ENCODE assay signal across 26 cellular contexts in the genomic region with DNA sequence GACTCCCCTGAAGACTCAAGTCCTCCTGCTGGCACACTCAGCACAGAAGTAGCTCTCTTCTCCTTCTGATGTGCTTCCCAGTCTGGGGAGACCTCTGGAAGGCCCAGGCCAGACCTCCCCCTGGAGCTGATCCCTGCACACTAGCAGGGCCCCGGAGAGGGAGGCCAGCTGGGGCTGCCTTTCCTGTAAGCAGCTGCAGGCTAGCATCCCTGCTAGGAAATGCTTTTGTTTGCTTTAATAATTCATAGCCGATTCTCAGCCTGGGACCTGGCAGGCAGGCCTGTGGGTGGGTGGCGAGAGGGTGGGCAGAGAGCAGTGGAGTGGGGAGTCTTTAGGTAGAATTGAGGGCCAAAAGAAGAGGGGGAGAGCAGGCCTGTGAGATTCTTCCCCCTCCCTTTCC. TPM values are rescaled to one million over a fixed set of nuclear protein-coding genes. Genes with fewer than 3 reads are reported as not detected.
DNase-seq lines count a peak whose midpoint lies in the region; ATAC-seq and TF ChIP-seq lines count a peak whose summit lies in the region.
"Had no signal": no experiment of that assay in that cellular context is flagged by ENCODE, and none has a peak within 500 bp of the region (broad histone marks: within the 10 kb centered on the region; RNA-seq: fewer than 3 reads in every experiment).

No MANE protein-coding gene starts in this region.

- H3K27ac Mint-ChIP-seq in chondrocyte (ENCODE audit: unreplicated experiment): no peak overlapping the region
- H3K27ac Mint-ChIP-seq: activated B cell treated with CpG ODN at 0.5 μM for 24 hours; GM23338; stimulated activated naive B cell treated with anti-CD40 and anti-IgM and Interleukin-4, amounts not matched to agents 10 μg/mL and 1 μg/mL and 100 μg/mL, for 72 hours had no signal

- DNase-seq in DMS79 treated with DMSO at 0.1 percent for 48 hours (lab: John Stamatoyannopoulos, UW) (peak; percentile 23), DMS79 (lab: John Stamatoyannopoulos, UW) (no peak), NCI-H1092 (lab: John Stamatoyannopoulos, UW) (peak; percentile 45), chondrocyte (ENCODE audit: low spot score) (peak; percentile 52), posterior vena cava (ENCODE audit: low spot score) (peak; percentile 59), HuH-7.5 (ENCODE audit: low spot score) (no peak), upper lobe of right lung (no peak), caudate nucleus (lab: John Stamatoyannopoulos, UW) (no peak)
- DNase-seq: activated B cell treated with CpG ODN at 0.5 μM for 24 hours; AML-193; anterior cingulate cortex; COR-L47; foreskin keratinocyte; mucosa of descending colon; NCI-H1105; NCI-H524 treated with DMSO at 0.1 percent for 48 hours; small intestine; stimulated activated CD4-positive, alpha-beta T cell treated with anti-CD3 and anti-CD28 coated beads, Interleukin-2, amount 100 ng/mL, for 48 hours; stimulated activated naive B cell treated with anti-CD40 and anti-IgM and Interleukin-4, amounts not matched to agents 10 μg/mL and 1 μg/mL and 100 μg/mL, for 72 hours; thyroid gland had no signal

- H3K4me3 ChIP-seq in upper lobe of right lung: no peak overlapping the region
- H3K4me3 ChIP-seq: GM23338, hepatocyte, mucosa of descending colon, thyroid gland had no signal

- H3K36me3 Mint-ChIP-seq in chondrocyte (ENCODE audit: low read depth): peaks cover 3% of the 10 kb centered on the region

- peaks cover 11% of the 10 kb centered on the region for H3K4me1 ChIP-seq in upper lobe of right lung
- H3K4me1 ChIP-seq: foreskin keratinocyte had no signal

- peaks cover 4% of the 10 kb centered on the region for H3K4me1 Mint-ChIP-seq in chondrocyte (ENCODE audit: low read depth)
- H3K4me1 Mint-ChIP-seq: activated B cell treated with CpG ODN at 0.5 μM for 24 hours; activated naive CD4-positive, alpha-beta T cell treated with anti-CD3 and anti-CD28 coated beads, Interleukin-2, amount 50 U/mL, for 24 hours; central memory CD8-positive, alpha-beta T cell; stimulated activated naive B cell treated with anti-CD40 and anti-IgM and Interleukin-4, amounts not matched to agents 10 μg/mL and 1 μg/mL and 100 μg/mL, for 72 hours had no signal

- H3K9me3 Mint-ChIP-seq in chondrocyte (ENCODE audit: low read depth): no peaks in the 10 kb centered on the region
- H3K9me3 Mint-ChIP-seq: activated B cell treated with CpG ODN at 0.5 μM for 24 hours; activated naive CD4-positive, alpha-beta T cell treated with anti-CD3 and anti-CD28 coated beads, Interleukin-2, amount 50 U/mL, for 24 hours; central memory CD8-positive, alpha-beta T cell; GM23338; neural crest cell; stimulated activated naive B cell treated with anti-CD40 and anti-IgM and Interleukin-4, amounts not matched to agents 10 μg/mL and 1 μg/mL and 100 μg/mL, for 72 hours had no signal

- no peak for TF ChIP-seq CTCF in chondrocyte (IDR thresholded peaks at IDR 0.05)
- TF ChIP-seq CTCF in upper lobe of right lung (IDR thresholded peaks at IDR 0.05): no peak

- H3K36me3 ChIP-seq in upper lobe of right lung: no peaks in the 10 kb centered on the region
- H3K36me3 ChIP-seq: thyroid gland had no signal

- no peak for ATAC-seq in upper lobe of right lung
- ATAC-seq: foreskin keratinocyte; GM23338; HepG2; mucosa of descending colon; stimulated activated naive B cell treated with anti-CD40 and anti-IgM and Interleukin-4, amounts not matched to agents 10 μg/mL and 1 μg/mL and 100 μg/mL, for 72 hours had no signal

- intact Hi-C loops in posterior vena cava (cut with DNase I): no loop called here
- intact Hi-C loops in upper lobe of right lung (cut with DNase I): no loop called here

- H3K27me3 Mint-ChIP-seq in chondrocyte (ENCODE audit: low read depth): peaks cover 48% of the 10 kb centered on the region

- H3K4me3 Mint-ChIP-seq in chondrocyte (ENCODE audit: unreplicated experiment): no peak overlapping the region
- H3K4me3 Mint-ChIP-seq: activated B cell treated with CpG ODN at 0.5 μM for 24 hours; activated naive CD4-positive, alpha-beta T cell treated with anti-CD3 and anti-CD28 coated beads, Interleukin-2, amount 50 U/mL, for 24 hours; central memory CD8-positive, alpha-beta T cell; GM23338; neural crest cell; stimulated activated naive B cell treated with anti-CD40 and anti-IgM and Interleukin-4, amounts not matched to agents 10 μg/mL and 1 μg/mL and 100 μg/mL, for 72 hours had no signal

- H3K27ac ChIP-seq in upper lobe of right lung: no peak overlapping the region
- no peak overlapping the region for H3K27ac ChIP-seq in caudate nucleus (ENCODE audit: low read depth, low read length)
- H3K27ac ChIP-seq: foreskin keratinocyte, hepatocyte, thyroid gland had no signal

- no peaks in the 10 kb centered on the region for H3K9me3 ChIP-seq in upper lobe of right lung
- H3K9me3 ChIP-seq: mucosa of descending colon, thyroid gland had no signal

- H3K27me3 ChIP-seq in upper lobe of right lung: peaks cover 30% of the 10 kb centered on the region
- H3K27me3 ChIP-seq: thyroid gland had no signal

RNA-seq across cellular contexts. Expression of gene EBF4, which starts 5.2 kb away (rescaled TPM):
- total RNA-seq in chondrocyte (8.0 to 15.2 TPM (median 11.4 TPM) in 3 replicates), posterior vena cava (10 to 100 TPM; 11.1 to 17.4 TPM), upper lobe of right lung (19.5 TPM)

RNA-seq across cellular contexts. Expression of gene IDH3B, which starts 33.8 kb away (rescaled TPM):
- total RNA-seq in chondrocyte (56.5 to 65.9 TPM (median 57.1 TPM) in 3 replicates), posterior vena cava (10 to 100 TPM; 47.3 to 48.3 TPM), upper lobe of right lung (65.5 TPM)

RNA-seq across cellular contexts. Expression of gene NOP56, which starts 45.3 kb away (rescaled TPM):
- total RNA-seq in chondrocyte: 103 to 166 TPM (median 118 TPM) in 3 replicates
- total RNA-seq in posterior vena cava: 10 to 100 TPM; 78.7 to 79.7 TPM
- total RNA-seq in upper lobe of right lung: 88.4 TPM

Comparison
In these comparisons a context has a peak if more than half of its experiments do, and no peak if none do; other contexts are left out.
1. DNase-seq: peak in DMS79 treated with DMSO at 0.1 percent for 48 hours (single experiment), NCI-H1092 (single experiment), chondrocyte (single experiment) and posterior vena cava (single experiment); none in DMS79 (single experiment), HuH-7.5 (single experiment), upper lobe of right lung (single experiment) and caudate nucleus (0 of 61).